Comparison of ENCODE assay signal across 8 cellular contexts in the genomic region with DNA sequence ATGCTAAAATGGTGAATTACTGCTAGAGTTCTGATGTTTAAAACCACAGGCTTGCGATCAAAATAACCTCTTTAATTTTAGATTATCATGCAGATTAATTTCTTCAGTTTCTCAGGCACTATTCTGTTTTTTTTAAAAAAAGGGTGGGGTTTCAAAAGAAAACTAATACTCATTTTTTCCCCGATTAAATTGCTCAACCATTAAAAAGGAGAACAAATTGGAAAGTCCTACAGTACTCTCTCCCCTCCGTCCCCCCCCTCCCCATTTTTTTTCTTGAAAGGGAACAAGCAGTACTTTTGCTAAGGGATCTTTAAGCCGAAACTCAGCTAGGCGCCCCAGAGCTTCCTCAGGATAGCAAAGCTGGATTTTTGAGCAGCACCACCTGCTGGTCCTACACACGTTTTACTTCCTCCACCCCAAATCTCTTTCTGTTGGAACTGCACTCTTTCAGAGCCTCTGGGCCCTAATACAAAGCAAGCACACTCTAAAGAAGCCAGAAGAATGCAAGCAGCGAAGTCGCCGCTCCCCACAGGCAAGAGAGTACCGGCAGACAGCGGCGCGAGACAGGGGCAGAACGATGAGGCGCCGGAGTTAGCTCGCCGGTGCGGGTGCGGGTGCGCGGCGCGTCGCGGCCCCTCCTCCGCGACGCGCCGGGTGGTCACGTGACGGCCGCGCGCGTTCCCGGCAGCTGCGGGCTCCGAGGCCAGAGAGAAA. TPM values are rescaled to one million over a fixed set of nuclear protein-coding genes. Genes with fewer than 3 reads are reported as not detected.
DNase-seq lines count a peak whose midpoint lies in the region; ATAC-seq and TF ChIP-seq lines count a peak whose summit lies in the region.

A gene with protein sequence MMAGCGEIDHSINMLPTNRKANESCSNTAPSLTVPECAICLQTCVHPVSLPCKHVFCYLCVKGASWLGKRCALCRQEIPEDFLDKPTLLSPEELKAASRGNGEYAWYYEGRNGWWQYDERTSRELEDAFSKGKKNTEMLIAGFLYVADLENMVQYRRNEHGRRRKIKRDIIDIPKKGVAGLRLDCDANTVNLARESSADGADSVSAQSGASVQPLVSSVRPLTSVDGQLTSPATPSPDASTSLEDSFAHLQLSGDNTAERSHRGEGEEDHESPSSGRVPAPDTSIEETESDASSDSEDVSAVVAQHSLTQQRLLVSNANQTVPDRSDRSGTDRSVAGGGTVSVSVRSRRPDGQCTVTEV (plus strand): TSS at position 687 of the 714 bp plus-strand sequence. CDS start 13,475 bp downstream, outside the sequence.

- H3K4me3 ChIP-seq in stomach = peak within 1 kb of the TSS; percentile 58 to 94 (median 77)

- H3K4me3 Mint-ChIP-seq in neural crest cell = peak within 1 kb of the TSS; percentile 95

- H3K9me3 ChIP-seq in stomach = no peaks in the 10 kb centered on the region

- peaks cover 2% of the 10 kb centered on the region for H3K36me3 Mint-ChIP-seq in neural crest cell (ENCODE audit: low read depth)

- no peak for TF ChIP-seq EP300 in stomach (IDR thresholded peaks at IDR 0.05)

- POLR2A ChIA-PET in RWPE1 (lab: Yijun Ruan, JAX; ENCODE audit: low non-redundant PET) = interaction anchor here (0.6 to 1.0 kb wide), 4 partner anchors 18 to 1477 kb away, joined by 3 to 16 read pairs (median 4); no protein-coding TSS in a partner anchor

- TF ChIP-seq CTCF in LNCAP (IDR thresholded peaks at IDR 0.05) (peak; percentile 81), RWPE1 (conservative IDR thresholded peaks at IDR 0.05; ENCODE audit: low read depth) (peak; percentile 82), foreskin keratinocyte (conservative IDR thresholded peaks at IDR 0.05) (peak; percentile 83), neural crest cell (conservative IDR thresholded peaks at IDR 0.05) (peak; percentile 78), stomach (IDR thresholded peaks at IDR 0.05) (peak in 5 of 7 experiments; percentile 57 to 85 (median 71))

- peak; percentile 88 for ATAC-seq in foreskin keratinocyte

- 0 to 1% (median 0%) methylated on average over 17 to 40 of the region's 40 CpGs for WGBS in stomach, 5 donors

- H3K36me3 ChIP-seq in stomach = no peaks in the 10 kb centered on the region

- intact Hi-C loops in stomach (cut with DNase I; ENCODE audit: low total_unique reads) = no loop called here

- DNase-seq in ELF-1 (ENCODE audit: low read depth, low spot score) (peak; percentile 90), H4 (ENCODE audit: low spot score) (peak; percentile 67), RWPE1 (ENCODE audit: low spot score) (peak; percentile 80), activated gamma-delta T cell (lab: John Stamatoyannopoulos, UW) (peak; percentile 65), foreskin keratinocyte (peak; percentile 66 to 87), neural crest cell (ENCODE audit: low read depth, low spot score) (peak; percentile 67), stomach (peak; percentile 83)

- H3K27me3 Mint-ChIP-seq in neural crest cell (ENCODE audit: low read depth) = no peaks in the 10 kb centered on the region

- H3K27me3 ChIP-seq in foreskin keratinocyte (peaks cover 16% of the 10 kb centered on the region), stomach (no peaks in the 10 kb centered on the region)

- CTCF ChIA-PET in RWPE1 (lab: Yijun Ruan, JAX) = interaction anchor here (0.6 to 0.8 kb wide), 3 partner anchors 51 to 423 kb away, joined by 3 read pairs; no protein-coding TSS in a partner anchor

- no peak for TF ChIP-seq POLR2A in stomach (IDR thresholded peaks at IDR 0.05)

- peak within 1 kb of the TSS; percentile 95 for H3K27ac ChIP-seq in RWPE1
- H3K27ac ChIP-seq in foreskin keratinocyte = peak within 1 kb of the TSS; percentile 69
- H3K27ac ChIP-seq in stomach = peak within 1 kb of the TSS; percentile 97 to 99 (median 99)

- H3K4me1 ChIP-seq in foreskin keratinocyte (peaks cover 24% of the 10 kb centered on the region), stomach (peaks cover 0 to 41% (median 19%) of the 10 kb centered on the region in 4 donors)

- H3K9me3 Mint-ChIP-seq in neural crest cell = no peaks in the 10 kb centered on the region

- H3K27ac Mint-ChIP-seq in neural crest cell (ENCODE audit: unreplicated experiment) = peak within 1 kb of the TSS; percentile 99

- peaks cover 34% of the 10 kb centered on the region for H3K4me1 Mint-ChIP-seq in neural crest cell

RNA-seq across cellular contexts. Expression of the gene that starts here (rescaled TPM):
- total RNA-seq in H4 (2014; rRNA removed; shearing (Covaris generic)) = 18.0 and 18.9 TPM in 2 replicates
- total RNA-seq in foreskin keratinocyte = 16.8 and 17.2 TPM in 2 replicates
- 8.0 and 9.2 TPM in 2 replicates for polyA plus RNA-seq in foreskin keratinocyte
- total RNA-seq in neural crest cell = 44.3 and 49.8 TPM in 2 replicates
- 100 to 1,000 TPM in 1 of 5 donors, 10 to 100 TPM in 4; 14.2 to 101 (median 58.9) TPM for total RNA-seq in stomach
- 10 to 100 TPM; 16.6 to 30.5 (median 21.1) TPM for polyA plus RNA-seq in stomach

Comparison
In these comparisons a context has a peak if more than half of its experiments do, and no peak if none do; other contexts are left out.
1. Peak in every context shown above with its lines: DNase-seq, ATAC-seq, H3K4me3 ChIP-seq and H3K27ac ChIP-seq.